Comparison of ENCODE assay signal across 1 cellular context in genomic region chr19:51339687-51340656, GRCh38.
TF ChIP-seq lines count a peak whose summit lies in the region.

No MANE protein-coding gene starts in this region.

TF ChIP-seq in GM23338, 12 proteins besides CTCF, POLR2A, EP300 and RAD21 (continued from another document):
- peak; percentile 22 for TF ChIP-seq REST (IDR thresholded peaks at IDR 0.05; ENCODE audit: unreplicated experiment)
